Comparison of ENCODE assay signal across 9 cellular contexts in genomic region chr17:79915850-79916430, GRCh38.
A peak's percentile ranks its signal among the peaks of the same experiment; 100 is the strongest.
DNase-seq lines count a peak whose midpoint lies in the region; ATAC-seq and TF ChIP-seq lines count a peak whose summit lies in the region.
"Had no signal": no experiment of that assay in that cellular context is flagged by ENCODE, and none has a peak within 500 bp of the region (broad histone marks: within the 10 kb centered on the region; RNA-seq: fewer than 3 reads in every experiment).

No MANE protein-coding gene starts in this region.

- no peak overlapping the region for H2AFZ ChIP-seq in PC-3 (ENCODE audit: low read length)

- in situ Hi-C loops in transverse colon (cut with MboI; ENCODE audit: low pct_ligation_motif_present in 1 of 4, low pct_unique_long_range_greater_than_20kb in 1 of 4, low sequenced_read_pairs in 3 of 4) = no loop called here

- BruUV-seq in PC-3 (replicated peaks; lab: Mats Ljungman, UMichigan) = no TSS peak

- TF ChIP-seq POLR2A in gastroesophageal sphincter (IDR thresholded peaks at IDR 0.05) = no peak
- no peak for TF ChIP-seq POLR2A in transverse colon (IDR thresholded peaks at IDR 0.05)

- H3K4me1 ChIP-seq in left ventricle myocardium inferior (peaks cover 35% of the 10 kb centered on the region), PC-3 (ENCODE audit: insufficient read depth, low read length) (peaks cover 33% of the 10 kb centered on the region), gastroesophageal sphincter (peaks cover 0 to 17% (median 3%) of the 10 kb centered on the region in 3 donors), transverse colon (peaks cover 15 to 32% (median 24%) of the 10 kb centered on the region in 4 donors)

- H3K4me2 ChIP-seq in PC-3 (ENCODE audit: low read length) = peak overlapping the region; percentile 44

- H3K36me3 ChIP-seq in left ventricle myocardium inferior (no peaks in the 10 kb centered on the region), PC-3 (ENCODE audit: low read depth, low read length) (no peaks in the 10 kb centered on the region), gastroesophageal sphincter (no peaks in the 10 kb centered on the region), transverse colon (no peaks in the 10 kb centered on the region)

- H3K9me3 ChIP-seq in left ventricle myocardium inferior (replicated peaks) (no peaks in the 10 kb centered on the region), PC-3 (ENCODE audit: low read length) (no peaks in the 10 kb centered on the region), gastroesophageal sphincter (no peaks in the 10 kb centered on the region), transverse colon (no peaks in the 10 kb centered on the region)

- no peaks in the 10 kb centered on the region for H3K9me2 ChIP-seq in PC-3 (replicated peaks; ENCODE audit: low read length)

- TF ChIP-seq CTCF in left ventricle myocardium inferior (IDR thresholded peaks at IDR 0.05; ENCODE audit: borderline replicate concordance) = peak; percentile 49
- peak; percentile 55; the same call in 1 of the 2 replicates for TF ChIP-seq CTCF in PC-3 (conservative IDR thresholded peaks at IDR 0.05; ENCODE audit: low read depth, low read length)
- TF ChIP-seq CTCF in gastroesophageal sphincter (IDR thresholded peaks at IDR 0.05) = peak in 3 of 4 experiments; percentile 21 to 42 (median 35)
- TF ChIP-seq CTCF in transverse colon (IDR thresholded peaks at IDR 0.05) = peak in 4 of 5 experiments; percentile 21 to 67 (median 40)

- H3K27me3 ChIP-seq in left ventricle myocardium inferior (ENCODE audit: low read depth) (peaks cover 63% of the 10 kb centered on the region), PC-3 (ENCODE audit: low read length) (no peaks in the 10 kb centered on the region), gastroesophageal sphincter (peaks cover 78% of the 10 kb centered on the region), transverse colon (peaks cover 3% of the 10 kb centered on the region)

- POLR2A ChIA-PET in PC-3 (lab: Charles Lee; ENCODE audit: unreplicated experiment) = interaction anchor here (0.5 to 1.5 kb wide), 2 partner anchors 76 to 163 kb away, joined by 4 to 9 read pairs; partner anchors contain the start of gene CBX4

- intact Hi-C loops in left ventricle myocardium inferior (cut with micrococcal nuclease) (no loop called here), cardiac septum (cut with DNase I) (loop anchor here (5.0 kb wide), 2 partner anchors 64 to 104 kb away; no protein-coding TSS in a partner anchor), PC-3 (cut with micrococcal nuclease) (loop anchor here (5.0 kb wide), 3 partner anchors 76 to 174 kb away; no protein-coding TSS in a partner anchor), transverse colon (cut with DNase I; ENCODE audit: low total_unique reads) (no loop called here)

- CTCF ChIA-PET in PC-3 (lab: Charles Lee) = interaction anchor here (0.6 to 1.0 kb wide), 2 partner anchors 108 to 170 kb away, joined by 3 to 5 read pairs; no protein-coding TSS in a partner anchor

- WGBS in gastroesophageal sphincter (ENCODE audit: low coverage in 1 of 2), 2 donors = 10 to 27% methylated on average over 4 to 6 of the region's 23 CpGs
- WGBS in transverse colon (ENCODE audit: low coverage in 1 of 2), 2 donors = 3 to 28% methylated on average over 4 to 9 of the region's 23 CpGs

- no peaks in the 10 kb centered on the region for H3K79me2 ChIP-seq in PC-3 (ENCODE audit: low read length)

- ATAC-seq in PC-3 = peak; percentile 48
- ATAC-seq in gastroesophageal sphincter = no peak
- ATAC-seq in GM18498 (IDR thresholded peaks at IDR 0.05; ENCODE audit: unreplicated experiment) = no peak
- no peak for ATAC-seq in GM21619 (IDR thresholded peaks at IDR 0.05; ENCODE audit: unreplicated experiment)

- H3K27ac ChIP-seq in left ventricle myocardium inferior (replicated peaks) (no peak overlapping the region), PC-3 (ENCODE audit: low read length) (no peak overlapping the region), gastroesophageal sphincter (no peak overlapping the region), transverse colon (no peak overlapping the region)

- no peaks in the 10 kb centered on the region for H3F3A ChIP-seq in PC-3 (ENCODE audit: low read length, unreplicated experiment)

- no peaks in the 10 kb centered on the region for H4K20me1 ChIP-seq in PC-3 (ENCODE audit: low read length)

- TF ChIP-seq EP300 in gastroesophageal sphincter (IDR thresholded peaks at IDR 0.05) = no peak
- TF ChIP-seq EP300 in transverse colon (IDR thresholded peaks at IDR 0.05; ENCODE audit: low read depth) = no peak

- DNase-seq in left ventricle myocardium inferior = no peak
- no peak for DNase-seq in cardiac septum (ENCODE audit: low spot score)
- peak; percentile 80 for DNase-seq in PC-3
- peak; percentile 84 for DNase-seq in transverse colon
- DNase-seq in stimulated activated CD4-positive, alpha-beta T cell treated with anti-CD3 and anti-CD28 coated beads, Interleukin-4, amount 100 ng/mL, for 24 hours = no peak
- DNase-seq: natural killer cell had no signal

- H3K4me3 ChIP-seq in left ventricle myocardium inferior (no peak overlapping the region), PC-3 (ENCODE audit: low read length) (no peak overlapping the region), gastroesophageal sphincter (no peak overlapping the region), transverse colon (no peak overlapping the region)

- no peak overlapping the region for H3K9ac ChIP-seq in PC-3 (ENCODE audit: low read length)

Comparison
In these comparisons a context has a peak if more than half of its experiments do, and no peak if none do; other contexts are left out.
1. intact Hi-C loops: an anchor here in cardiac septum (5.0 kb wide) and PC-3 (5.0 kb wide); none called in left ventricle myocardium inferior and transverse colon.
2. DNase-seq: peak in PC-3 (single experiment) and transverse colon (single experiment); none in left ventricle myocardium inferior (single experiment), cardiac septum (single experiment) and stimulated activated CD4-positive, alpha-beta T cell treated with anti-CD3 and anti-CD28 coated beads, Interleukin-4, amount 100 ng/mL, for 24 hours (single experiment).
3. Peak in every context shown above with its lines, with median percentiles within 50 percentile points of each other: CTCF ChIP-seq.